1 cellular context compared by ENCODE assay signal in the genomic region with DNA sequence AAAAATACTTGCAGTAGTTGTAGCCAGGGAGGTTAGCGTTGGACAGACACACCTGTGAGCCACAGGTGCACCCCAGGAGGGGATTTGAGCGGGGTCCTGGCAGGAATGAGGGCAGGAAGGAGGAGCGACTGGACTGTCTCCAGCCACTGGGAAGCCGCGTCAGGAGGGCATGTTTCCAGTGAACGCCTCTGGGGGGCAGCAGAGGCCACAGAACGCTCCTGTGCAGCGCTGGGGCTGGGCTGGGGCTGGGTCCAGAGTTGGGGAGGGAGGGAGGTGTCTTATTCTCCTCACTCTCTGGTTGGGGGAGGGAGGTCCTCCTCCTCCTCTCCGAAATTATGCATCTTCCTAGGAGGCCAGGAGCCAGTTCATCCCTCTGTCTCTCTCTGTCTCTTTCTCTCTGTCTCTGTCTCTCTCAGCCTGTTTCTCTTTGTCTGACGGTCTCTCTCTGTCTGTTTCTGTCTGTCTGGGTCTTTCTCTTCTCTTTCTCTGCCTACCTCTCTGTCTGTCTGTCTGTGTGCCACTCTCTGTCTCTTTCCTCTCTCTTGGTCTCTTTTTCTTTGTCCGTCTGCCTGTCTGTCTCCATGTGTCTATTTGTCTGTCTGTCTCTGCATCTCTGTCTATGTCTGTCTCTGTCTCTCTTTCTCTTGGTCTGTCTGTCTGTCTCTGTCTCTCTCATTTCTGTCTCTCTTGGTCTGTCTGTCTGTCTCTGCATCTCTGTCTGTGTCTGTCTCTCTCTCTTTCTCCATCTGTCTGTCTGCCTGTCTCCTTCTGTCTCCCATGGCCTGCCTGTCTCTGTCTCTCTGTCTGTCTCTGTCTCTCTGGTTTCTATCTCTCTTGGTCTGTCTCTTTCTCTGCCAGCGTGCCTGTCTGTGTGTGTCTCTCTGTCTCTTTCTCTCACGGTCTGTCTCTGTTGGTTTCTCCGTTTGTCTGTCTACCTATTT.
TF ChIP-seq lines count a peak whose summit lies in the region.

No MANE protein-coding gene starts in this region.

TF ChIP-seq in HepG2, 621 proteins besides CTCF, POLR2A, EP300 and RAD21 (continued from another document and continues in another):
- TF ChIP-seq, protein P1, sequence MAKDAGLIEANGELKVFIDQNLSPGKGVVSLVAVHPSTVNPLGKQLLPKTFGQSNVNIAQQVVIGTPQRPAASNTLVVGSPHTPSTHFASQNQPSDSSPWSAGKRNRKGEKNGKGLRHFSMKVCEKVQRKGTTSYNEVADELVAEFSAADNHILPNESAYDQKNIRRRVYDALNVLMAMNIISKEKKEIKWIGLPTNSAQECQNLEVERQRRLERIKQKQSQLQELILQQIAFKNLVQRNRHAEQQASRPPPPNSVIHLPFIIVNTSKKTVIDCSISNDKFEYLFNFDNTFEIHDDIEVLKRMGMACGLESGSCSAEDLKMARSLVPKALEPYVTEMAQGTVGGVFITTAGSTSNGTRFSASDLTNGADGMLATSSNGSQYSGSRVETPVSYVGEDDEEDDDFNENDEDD (CRISPR knock-in tag; IDR thresholded peaks at IDR 0.05; ENCODE audit: borderline replicate concordance): no peak
- TF ChIP-seq TAF15 (IDR thresholded peaks at IDR 0.05; ENCODE audit: low read depth, low read length, poor library complexity, severe bottlenecking) (no peak), CBX5 (CRISPR knock-in tag; IDR thresholded peaks at IDR 0.05; ENCODE audit: borderline replicate concordance) (no peak), NR1H2 (CRISPR knock-in tag; IDR thresholded peaks at IDR 0.05; ENCODE audit: borderline replicate concordance, low read depth) (no peak), XRCC5 (optimal IDR thresholded peaks at IDR 0.05; ENCODE audit: low read length) (peak; percentile 57), FOXO1 (CRISPR knock-in tag; IDR thresholded peaks at IDR 0.05) (no peak), ZNF256 (CRISPR knock-in tag; conservative IDR thresholded peaks at IDR 0.05) (no peak), MAF1 (CRISPR knock-in tag; IDR thresholded peaks at IDR 0.05; ENCODE audit: borderline replicate concordance) (no peak), ZNF776 (CRISPR knock-in tag; IDR thresholded peaks at IDR 0.05) (0 out of 2 replicates have a peak, but pooled peaks have one; percentile 26), ZEB1 (IDR thresholded peaks at IDR 0.05; ENCODE audit: insufficient replicate concordance, low read depth) (no peak), BHLHE40 (IDR thresholded peaks at IDR 0.05; ENCODE audit: low read length) (0 out of 2 replicates have a peak, but pooled peaks have one; percentile 9), NPAS2 (CRISPR knock-in tag; IDR thresholded peaks at IDR 0.05; ENCODE audit: borderline replicate concordance) (no peak), ZBTB7A (CRISPR knock-in tag; IDR thresholded peaks at IDR 0.05) (no peak), LCORL (IDR thresholded peaks at IDR 0.05) (0 out of 2 replicates have a peak, but pooled peaks have one; percentile 21), LCORL (CRISPR knock-in tag; IDR thresholded peaks at IDR 0.05) (peak; percentile 54; the same call in 1 of the 2 replicates), EZH2 (conservative IDR thresholded peaks at IDR 0.05; ENCODE audit: low read depth, low read length) (no peak), ATAD3A (CRISPR knock-in tag; IDR thresholded peaks at IDR 0.05) (no peak), ZNF383 (CRISPR knock-in tag; IDR thresholded peaks at IDR 0.05; ENCODE audit: borderline replicate concordance) (no peak), ZNF768 (CRISPR knock-in tag; IDR thresholded peaks at IDR 0.05) (0 out of 2 replicates have a peak, but pooled peaks have one; percentile 25), ZMYM4 (CRISPR knock-in tag; IDR thresholded peaks at IDR 0.05) (0 out of 2 replicates have a peak, but pooled peaks have one; percentile 15), ZNF790 (CRISPR knock-in tag; IDR thresholded peaks at IDR 0.05; ENCODE audit: borderline replicate concordance) (no peak), HMG20A (CRISPR knock-in tag; IDR thresholded peaks at IDR 0.05; ENCODE audit: borderline replicate concordance) (no peak), ZFP36 (IDR thresholded peaks at IDR 0.05; ENCODE audit: borderline replicate concordance, low read depth, low read length, partially characterized antibody) (peak; percentile 6), ZNF251 (CRISPR knock-in tag; IDR thresholded peaks at IDR 0.05) (no peak), ZNF562 (CRISPR knock-in tag; IDR thresholded peaks at IDR 0.05; ENCODE audit: borderline replicate concordance) (no peak), ZNF3 (CRISPR knock-in tag; IDR thresholded peaks at IDR 0.05) (no peak)
- TF ChIP-seq, protein P2, sequence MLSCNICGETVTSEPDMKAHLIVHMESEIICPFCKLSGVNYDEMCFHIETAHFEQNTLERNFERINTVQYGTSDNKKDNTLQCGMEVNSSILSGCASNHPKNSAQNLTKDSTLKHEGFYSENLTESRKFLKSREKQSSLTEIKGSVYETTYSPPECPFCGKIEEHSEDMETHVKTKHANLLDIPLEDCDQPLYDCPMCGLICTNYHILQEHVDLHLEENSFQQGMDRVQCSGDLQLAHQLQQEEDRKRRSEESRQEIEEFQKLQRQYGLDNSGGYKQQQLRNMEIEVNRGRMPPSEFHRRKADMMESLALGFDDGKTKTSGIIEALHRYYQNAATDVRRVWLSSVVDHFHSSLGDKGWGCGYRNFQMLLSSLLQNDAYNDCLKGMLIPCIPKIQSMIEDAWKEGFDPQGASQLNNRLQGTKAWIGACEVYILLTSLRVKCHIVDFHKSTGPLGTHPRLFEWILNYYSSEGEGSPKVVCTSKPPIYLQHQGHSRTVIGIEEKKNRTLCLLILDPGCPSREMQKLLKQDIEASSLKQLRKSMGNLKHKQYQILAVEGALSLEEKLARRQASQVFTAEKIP (CRISPR knock-in tag; IDR thresholded peaks at IDR 0.05; ENCODE audit: borderline replicate concordance): no peak
- TF ChIP-seq, protein P3, sequence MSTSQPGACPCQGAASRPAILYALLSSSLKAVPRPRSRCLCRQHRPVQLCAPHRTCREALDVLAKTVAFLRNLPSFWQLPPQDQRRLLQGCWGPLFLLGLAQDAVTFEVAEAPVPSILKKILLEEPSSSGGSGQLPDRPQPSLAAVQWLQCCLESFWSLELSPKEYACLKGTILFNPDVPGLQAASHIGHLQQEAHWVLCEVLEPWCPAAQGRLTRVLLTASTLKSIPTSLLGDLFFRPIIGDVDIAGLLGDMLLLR (CRISPR knock-in tag; IDR thresholded peaks at IDR 0.05): no peak
- TF ChIP-seq, protein P4, sequence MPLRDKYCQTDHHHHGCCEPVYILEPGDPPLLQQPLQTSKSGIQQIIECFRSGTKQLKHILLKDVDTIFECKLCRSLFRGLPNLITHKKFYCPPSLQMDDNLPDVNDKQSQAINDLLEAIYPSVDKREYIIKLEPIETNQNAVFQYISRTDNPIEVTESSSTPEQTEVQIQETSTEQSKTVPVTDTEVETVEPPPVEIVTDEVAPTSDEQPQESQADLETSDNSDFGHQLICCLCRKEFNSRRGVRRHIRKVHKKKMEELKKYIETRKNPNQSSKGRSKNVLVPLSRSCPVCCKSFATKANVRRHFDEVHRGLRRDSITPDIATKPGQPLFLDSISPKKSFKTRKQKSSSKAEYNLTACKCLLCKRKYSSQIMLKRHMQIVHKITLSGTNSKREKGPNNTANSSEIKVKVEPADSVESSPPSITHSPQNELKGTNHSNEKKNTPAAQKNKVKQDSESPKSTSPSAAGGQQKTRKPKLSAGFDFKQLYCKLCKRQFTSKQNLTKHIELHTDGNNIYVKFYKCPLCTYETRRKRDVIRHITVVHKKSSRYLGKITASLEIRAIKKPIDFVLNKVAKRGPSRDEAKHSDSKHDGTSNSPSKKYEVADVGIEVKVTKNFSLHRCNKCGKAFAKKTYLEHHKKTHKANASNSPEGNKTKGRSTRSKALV (CRISPR knock-in tag; IDR thresholded peaks at IDR 0.05): no peak
- TF ChIP-seq, protein P5, sequence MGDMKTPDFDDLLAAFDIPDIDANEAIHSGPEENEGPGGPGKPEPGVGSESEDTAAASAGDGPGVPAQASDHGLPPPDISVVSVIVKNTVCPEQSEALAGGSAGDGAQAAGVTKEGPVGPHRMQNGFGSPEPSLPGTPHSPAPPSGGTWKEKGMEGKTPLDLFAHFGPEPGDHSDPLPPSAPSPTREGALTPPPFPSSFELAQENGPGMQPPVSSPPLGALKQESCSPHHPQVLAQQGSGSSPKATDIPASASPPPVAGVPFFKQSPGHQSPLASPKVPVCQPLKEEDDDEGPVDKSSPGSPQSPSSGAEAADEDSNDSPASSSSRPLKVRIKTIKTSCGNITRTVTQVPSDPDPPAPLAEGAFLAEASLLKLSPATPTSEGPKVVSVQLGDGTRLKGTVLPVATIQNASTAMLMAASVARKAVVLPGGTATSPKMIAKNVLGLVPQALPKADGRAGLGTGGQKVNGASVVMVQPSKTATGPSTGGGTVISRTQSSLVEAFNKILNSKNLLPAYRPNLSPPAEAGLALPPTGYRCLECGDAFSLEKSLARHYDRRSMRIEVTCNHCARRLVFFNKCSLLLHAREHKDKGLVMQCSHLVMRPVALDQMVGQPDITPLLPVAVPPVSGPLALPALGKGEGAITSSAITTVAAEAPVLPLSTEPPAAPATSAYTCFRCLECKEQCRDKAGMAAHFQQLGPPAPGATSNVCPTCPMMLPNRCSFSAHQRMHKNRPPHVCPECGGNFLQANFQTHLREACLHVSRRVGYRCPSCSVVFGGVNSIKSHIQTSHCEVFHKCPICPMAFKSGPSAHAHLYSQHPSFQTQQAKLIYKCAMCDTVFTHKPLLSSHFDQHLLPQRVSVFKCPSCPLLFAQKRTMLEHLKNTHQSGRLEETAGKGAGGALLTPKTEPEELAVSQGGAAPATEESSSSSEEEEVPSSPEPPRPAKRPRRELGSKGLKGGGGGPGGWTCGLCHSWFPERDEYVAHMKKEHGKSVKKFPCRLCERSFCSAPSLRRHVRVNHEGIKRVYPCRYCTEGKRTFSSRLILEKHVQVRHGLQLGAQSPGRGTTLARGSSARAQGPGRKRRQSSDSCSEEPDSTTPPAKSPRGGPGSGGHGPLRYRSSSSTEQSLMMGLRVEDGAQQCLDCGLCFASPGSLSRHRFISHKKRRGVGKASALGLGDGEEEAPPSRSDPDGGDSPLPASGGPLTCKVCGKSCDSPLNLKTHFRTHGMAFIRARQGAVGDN (CRISPR knock-in tag; IDR thresholded peaks at IDR 0.05): peak; percentile 35; the same call in 1 of the 2 replicates
- TF ChIP-seq, protein P6, sequence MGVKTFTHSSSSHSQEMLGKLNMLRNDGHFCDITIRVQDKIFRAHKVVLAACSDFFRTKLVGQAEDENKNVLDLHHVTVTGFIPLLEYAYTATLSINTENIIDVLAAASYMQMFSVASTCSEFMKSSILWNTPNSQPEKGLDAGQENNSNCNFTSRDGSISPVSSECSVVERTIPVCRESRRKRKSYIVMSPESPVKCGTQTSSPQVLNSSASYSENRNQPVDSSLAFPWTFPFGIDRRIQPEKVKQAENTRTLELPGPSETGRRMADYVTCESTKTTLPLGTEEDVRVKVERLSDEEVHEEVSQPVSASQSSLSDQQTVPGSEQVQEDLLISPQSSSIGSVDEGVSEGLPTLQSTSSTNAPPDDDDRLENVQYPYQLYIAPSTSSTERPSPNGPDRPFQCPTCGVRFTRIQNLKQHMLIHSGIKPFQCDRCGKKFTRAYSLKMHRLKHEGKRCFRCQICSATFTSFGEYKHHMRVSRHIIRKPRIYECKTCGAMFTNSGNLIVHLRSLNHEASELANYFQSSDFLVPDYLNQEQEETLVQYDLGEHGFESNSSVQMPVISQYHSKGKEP (CRISPR knock-in tag; IDR thresholded peaks at IDR 0.05): no peak
- TF ChIP-seq, protein P7, sequence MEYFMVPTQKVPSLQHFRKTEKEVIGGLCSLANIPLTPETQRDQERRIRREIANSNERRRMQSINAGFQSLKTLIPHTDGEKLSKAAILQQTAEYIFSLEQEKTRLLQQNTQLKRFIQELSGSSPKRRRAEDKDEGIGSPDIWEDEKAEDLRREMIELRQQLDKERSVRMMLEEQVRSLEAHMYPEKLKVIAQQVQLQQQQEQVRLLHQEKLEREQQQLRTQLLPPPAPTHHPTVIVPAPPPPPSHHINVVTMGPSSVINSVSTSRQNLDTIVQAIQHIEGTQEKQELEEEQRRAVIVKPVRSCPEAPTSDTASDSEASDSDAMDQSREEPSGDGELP (IDR thresholded peaks at IDR 0.05; ENCODE audit: borderline replicate concordance, low read depth): no peak
- TF ChIP-seq, protein P8, sequence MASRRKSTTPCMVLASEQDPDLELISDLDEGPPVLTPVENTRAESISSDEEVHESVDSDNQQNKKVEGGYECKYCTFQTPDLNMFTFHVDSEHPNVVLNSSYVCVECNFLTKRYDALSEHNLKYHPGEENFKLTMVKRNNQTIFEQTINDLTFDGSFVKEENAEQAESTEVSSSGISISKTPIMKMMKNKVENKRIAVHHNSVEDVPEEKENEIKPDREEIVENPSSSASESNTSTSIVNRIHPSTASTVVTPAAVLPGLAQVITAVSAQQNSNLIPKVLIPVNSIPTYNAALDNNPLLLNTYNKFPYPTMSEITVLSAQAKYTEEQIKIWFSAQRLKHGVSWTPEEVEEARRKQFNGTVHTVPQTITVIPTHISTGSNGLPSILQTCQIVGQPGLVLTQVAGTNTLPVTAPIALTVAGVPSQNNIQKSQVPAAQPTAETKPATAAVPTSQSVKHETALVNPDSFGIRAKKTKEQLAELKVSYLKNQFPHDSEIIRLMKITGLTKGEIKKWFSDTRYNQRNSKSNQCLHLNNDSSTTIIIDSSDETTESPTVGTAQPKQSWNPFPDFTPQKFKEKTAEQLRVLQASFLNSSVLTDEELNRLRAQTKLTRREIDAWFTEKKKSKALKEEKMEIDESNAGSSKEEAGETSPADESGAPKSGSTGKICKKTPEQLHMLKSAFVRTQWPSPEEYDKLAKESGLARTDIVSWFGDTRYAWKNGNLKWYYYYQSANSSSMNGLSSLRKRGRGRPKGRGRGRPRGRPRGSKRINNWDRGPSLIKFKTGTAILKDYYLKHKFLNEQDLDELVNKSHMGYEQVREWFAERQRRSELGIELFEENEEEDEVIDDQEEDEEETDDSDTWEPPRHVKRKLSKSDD (CRISPR knock-in tag; IDR thresholded peaks at IDR 0.05; ENCODE audit: low read depth): no peak
- TF ChIP-seq, protein P9, sequence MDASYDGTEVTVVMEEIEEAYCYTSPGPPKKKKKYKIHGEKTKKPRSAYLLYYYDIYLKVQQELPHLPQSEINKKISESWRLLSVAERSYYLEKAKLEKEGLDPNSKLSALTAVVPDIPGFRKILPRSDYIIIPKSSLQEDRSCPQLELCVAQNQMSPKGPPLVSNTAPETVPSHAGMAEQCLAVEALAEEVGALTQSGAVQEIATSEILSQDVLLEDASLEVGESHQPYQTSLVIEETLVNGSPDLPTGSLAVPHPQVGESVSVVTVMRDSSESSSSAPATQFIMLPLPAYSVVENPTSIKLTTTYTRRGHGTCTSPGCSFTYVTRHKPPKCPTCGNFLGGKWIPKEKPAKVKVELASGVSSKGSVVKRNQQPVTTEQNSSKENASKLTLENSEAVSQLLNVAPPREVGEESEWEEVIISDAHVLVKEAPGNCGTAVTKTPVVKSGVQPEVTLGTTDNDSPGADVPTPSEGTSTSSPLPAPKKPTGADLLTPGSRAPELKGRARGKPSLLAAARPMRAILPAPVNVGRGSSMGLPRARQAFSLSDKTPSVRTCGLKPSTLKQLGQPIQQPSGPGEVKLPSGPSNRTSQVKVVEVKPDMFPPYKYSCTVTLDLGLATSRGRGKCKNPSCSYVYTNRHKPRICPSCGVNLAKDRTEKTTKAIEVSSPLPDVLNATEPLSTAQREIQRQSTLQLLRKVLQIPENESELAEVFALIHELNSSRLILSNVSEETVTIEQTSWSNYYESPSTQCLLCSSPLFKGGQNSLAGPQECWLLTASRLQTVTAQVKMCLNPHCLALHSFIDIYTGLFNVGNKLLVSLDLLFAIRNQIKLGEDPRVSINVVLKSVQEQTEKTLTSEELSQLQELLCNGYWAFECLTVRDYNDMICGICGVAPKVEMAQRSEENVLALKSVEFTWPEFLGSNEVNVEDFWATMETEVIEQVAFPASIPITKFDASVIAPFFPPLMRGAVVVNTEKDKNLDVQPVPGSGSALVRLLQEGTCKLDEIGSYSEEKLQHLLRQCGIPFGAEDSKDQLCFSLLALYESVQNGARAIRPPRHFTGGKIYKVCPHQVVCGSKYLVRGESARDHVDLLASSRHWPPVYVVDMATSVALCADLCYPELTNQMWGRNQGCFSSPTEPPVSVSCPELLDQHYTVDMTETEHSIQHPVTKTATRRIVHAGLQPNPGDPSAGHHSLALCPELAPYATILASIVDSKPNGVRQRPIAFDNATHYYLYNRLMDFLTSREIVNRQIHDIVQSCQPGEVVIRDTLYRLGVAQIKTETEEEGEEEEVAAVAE (CRISPR knock-in tag; IDR thresholded peaks at IDR 0.05; ENCODE audit: borderline replicate concordance): 0 out of 2 replicates have a peak, but pooled peaks have one; percentile 19
